25 cellular contexts compared by ENCODE assay signal in genomic region chr17:50354776-50355175, GRCh38. TPM values are rescaled to one million over a fixed set of nuclear protein-coding genes. Genes with fewer than 3 reads are reported as not detected.
A peak's percentile ranks its signal among the peaks of the same experiment; 100 is the strongest.
DNase-seq lines count a peak whose midpoint lies in the region; ATAC-seq, FAIRE-seq and TF ChIP-seq lines count a peak whose summit lies in the region.
"Had no signal": no experiment of that assay in that cellular context is flagged by ENCODE, and none has a peak within 500 bp of the region (broad histone marks: within the 10 kb centered on the region; RNA-seq: fewer than 3 reads in every experiment).

No MANE protein-coding gene starts in this region.

- H3K4me3 Mint-ChIP-seq in endodermal cell: no peak overlapping the region
- H3K4me3 Mint-ChIP-seq: CD4-positive, alpha-beta T cell had no signal

- H3K27ac Mint-ChIP-seq in endodermal cell: no peak overlapping the region
- H3K27ac Mint-ChIP-seq: CD4-positive, alpha-beta T cell had no signal

- FAIRE-seq in HTR-8/SVneo (lab: Jason Lieb, UNC): peak; percentile 58
- FAIRE-seq: GM12892, H1 had no signal

- H3K27me3 Mint-ChIP-seq in endodermal cell (ENCODE audit: insufficient read depth): no peaks in the 10 kb centered on the region
- H3K27me3 Mint-ChIP-seq: CD4-positive, alpha-beta T cell had no signal

- H3K9me3 Mint-ChIP-seq in endodermal cell: no peaks in the 10 kb centered on the region
- H3K9me3 Mint-ChIP-seq: CD4-positive, alpha-beta T cell had no signal

- peaks cover 73% of the 10 kb centered on the region for H3K36me3 Mint-ChIP-seq in endodermal cell (ENCODE audit: low read depth)

- no peak overlapping the region for H3K4me3 ChIP-seq in endodermal cell (ENCODE audit: low read length)
- H3K4me3 ChIP-seq: BLaER1 had no signal

- 95 to 100% methylated on average over 12 to 13 of the region's 13 CpGs for WGBS in endodermal cell (ENCODE audit: insufficient coverage in 1 of 2, insufficient read length in 1 of 2), 2 experiments

- H3K36me3 ChIP-seq in endodermal cell (ENCODE audit: control insufficient read depth, insufficient read depth, low read length): peaks cover 61% of the 10 kb centered on the region

- no peaks in the 10 kb centered on the region for H3K9me3 ChIP-seq in endodermal cell (ENCODE audit: control insufficient read depth, low read length)
- H3K9me3 ChIP-seq: BLaER1, Caco-2 had no signal

- no peak for TF ChIP-seq POLR2A in erythroblast (IDR thresholded peaks at IDR 0.05; ENCODE audit: low read length)

- TF ChIP-seq CTCF in endodermal cell (conservative IDR thresholded peaks at IDR 0.05): no peak

- intact Hi-C loops in sciatic nerve (cut with DNase I): no loop called here

- DNase-seq in activated CD4-positive, alpha-beta T cell treated with anti-CD3 and anti-CD28 coated beads for 48 hours: peak; percentile 1
- DNase-seq in activated CD4-positive, alpha-beta T cell treated with anti-CD3 and anti-CD28 coated beads, Interleukin-2, amount 50 U/mL, for 48 hours: no peak
- DNase-seq in HTR-8/SVneo (ENCODE audit: insufficient read length, low spot score) (no peak), endodermal cell (peak; percentile 45), sciatic nerve (ENCODE audit: low spot score) (peak; percentile 58), NCI-H146 (lab: John Stamatoyannopoulos, UW) (no peak), erythroblast (lab: John Stamatoyannopoulos, UW) (no peak), HPDE6-E6E7 (ENCODE audit: extremely low spot score) (no peak)
- DNase-seq: ACHN; CD4-positive, alpha-beta T cell; DND-41; KBM-7; MM.1S; NCI-H1048; NCI-H1417 treated with DMSO at 0.1 percent for 48 hours; NCI-H1930; NCI-H510A; NK-92 treated with Interleukin-12 subunit alpha and Interleukin-12 subunit beta, amount 100 ng/mL, for 24 hours; SIG-M5 had no signal

- H3K27ac ChIP-seq in endodermal cell (ENCODE audit: low read depth, low read length): no peak overlapping the region
- H3K27ac ChIP-seq: 22Rv1, BLaER1 had no signal

- no peaks in the 10 kb centered on the region for H3K4me1 ChIP-seq in endodermal cell (ENCODE audit: control insufficient read depth, insufficient read depth, low read length)
- H3K4me1 ChIP-seq: Caco-2 had no signal

- H3K27me3 ChIP-seq in endodermal cell (ENCODE audit: control insufficient read depth, insufficient read depth, low read length, poor library complexity, severe bottlenecking): no peaks in the 10 kb centered on the region
- H3K27me3 ChIP-seq: BLaER1 had no signal

- no peaks in the 10 kb centered on the region for H3K4me1 Mint-ChIP-seq in endodermal cell

- H3K9ac ChIP-seq in endodermal cell (ENCODE audit: extremely low read depth, low read length, poor library complexity, severe bottlenecking): no peak overlapping the region
- H3K9ac ChIP-seq: BLaER1 had no signal

- ATAC-seq in sciatic nerve: no peak
- ATAC-seq: HCT116 had no signal

RNA-seq across cellular contexts. Expression of gene XYLT2, which starts 8.8 kb away (rescaled TPM):
- total RNA-seq in endodermal cell (10 to 100 TPM; 54.1 to 65.9 TPM), sciatic nerve (20.0 TPM)
- polyA plus RNA-seq in endodermal cell (2013, experiment 1 of 2): 20.9 TPM
- polyA plus RNA-seq in endodermal cell (2013, experiment 2 of 2): 22.1 TPM

RNA-seq across cellular contexts. Expression of gene MRPL27, which starts 18.2 kb away (rescaled TPM):
- total RNA-seq in endodermal cell (10 to 100 TPM; 70.9 to 76.7 TPM), sciatic nerve (41.2 TPM)
- 69.7 TPM for polyA plus RNA-seq in endodermal cell (2013, experiment 1 of 2)
- 62.0 TPM for polyA plus RNA-seq in endodermal cell (2013, experiment 2 of 2)

RNA-seq across cellular contexts. Expression of gene EME1, which starts 18.3 kb away (rescaled TPM):
- total RNA-seq in endodermal cell: 10 to 100 TPM; 14.1 to 26.8 TPM
- polyA plus RNA-seq in endodermal cell (2013, experiment 1 of 2): 26.3 TPM
- polyA plus RNA-seq in endodermal cell (2013, experiment 2 of 2): 24.8 TPM
- 1.5 TPM for total RNA-seq in sciatic nerve

RNA-seq across cellular contexts. Expression of gene LRRC59, which starts 42.5 kb away (rescaled TPM):
- total RNA-seq in endodermal cell: 10 to 100 TPM; 87.9 to 98.2 TPM
- 79.9 TPM for polyA plus RNA-seq in endodermal cell (2013, experiment 1 of 2)
- 86.0 TPM for polyA plus RNA-seq in endodermal cell (2013, experiment 2 of 2)
- 33.6 TPM for total RNA-seq in sciatic nerve

Comparison
In these comparisons a context has a peak if more than half of its experiments do, and no peak if none do; other contexts are left out.
1. DNase-seq: peak in activated CD4-positive, alpha-beta T cell treated with anti-CD3 and anti-CD28 coated beads for 48 hours (single experiment), endodermal cell (single experiment) and sciatic nerve (single experiment); none in activated CD4-positive, alpha-beta T cell treated with anti-CD3 and anti-CD28 coated beads, Interleukin-2, amount 50 U/mL, for 48 hours (0 of 2), HTR-8/SVneo (single experiment), NCI-H146 (single experiment), erythroblast (0 of 2) and HPDE6-E6E7 (single experiment).